ENCODE assay signal across 15 cellular contexts in genomic region chr19:3622224-3622623, GRCh38. TPM values are rescaled to one million over a fixed set of nuclear protein-coding genes. Genes with fewer than 3 reads are reported as not detected.
DNase-seq lines count a peak whose midpoint lies in the region; ATAC-seq and TF ChIP-seq lines count a peak whose summit lies in the region.
"Had no signal": no experiment of that assay in that cellular context is flagged by ENCODE, and none has a peak within 500 bp of the region (broad histone marks: within the 10 kb centered on the region; RNA-seq: fewer than 3 reads in every experiment).

No MANE protein-coding gene starts in this region.

- no peak overlapping the region for H2AFZ ChIP-seq in GM23338

- no peak for TF ChIP-seq CTCF in CD4-positive, alpha-beta T cell (IDR thresholded peaks at IDR 0.05)
- no peak for TF ChIP-seq CTCF in RWPE1 (conservative IDR thresholded peaks at IDR 0.05; ENCODE audit: low read depth)
- no peak for TF ChIP-seq CTCF in nephron (IDR thresholded peaks at IDR 0.05; ENCODE audit: unreplicated experiment in 3 of 3)
- TF ChIP-seq CTCF in GM23338 (conservative IDR thresholded peaks at IDR 0.05; ENCODE audit: low read depth in 2 of 2), result no peak

- DNase-seq in CD4-positive, alpha-beta T cell, result no peak
- DNase-seq in RWPE1 (ENCODE audit: low spot score) (no peak), GM23338 (ENCODE audit: low spot score) (no peak)
- DNase-seq in stimulated activated effector memory CD8-positive, alpha-beta T cell treated with anti-CD3 and anti-CD28 coated beads, Interleukin-12 subunit alpha, Interleukin-12 subunit beta, amount 100 ng/mL, for 72 hours (ENCODE audit: low spot score in 2 of 2), result no peak
- DNase-seq in activated CD4-positive, alpha-beta memory T cell treated with anti-CD3 and anti-CD28 coated beads for 36 hours, result no peak
- DNase-seq: ACHN; CD4-positive, alpha-beta memory T cell; DMS153; DMS79 treated with DMSO at 0.1 percent for 48 hours; HCEC 1CT had no signal

- H3F3A ChIP-seq in GM23338 (replicated peaks; ENCODE audit: low read depth), result 0 out of 2 replicates have a peak, but pooled peaks cover 4% of the 10 kb centered on the region

- no peaks in the 10 kb centered on the region for H3K27me3 ChIP-seq in CD4-positive, alpha-beta T cell (ENCODE audit: control insufficient read depth, insufficient read depth, low read length)
- no peaks in the 10 kb centered on the region for H3K27me3 ChIP-seq in GM23338 (ENCODE audit: insufficient read depth)

- peaks cover 18% of the 10 kb centered on the region for H4K20me1 ChIP-seq in GM23338 (replicated peaks; ENCODE audit: insufficient read depth)

- H3K27me3 Mint-ChIP-seq in CD4-positive, alpha-beta T cell, result no peaks in the 10 kb centered on the region
- H3K27me3 Mint-ChIP-seq in nephron (ENCODE audit: low read depth) (no peaks in the 10 kb centered on the region), GM23338 (ENCODE audit: insufficient read depth, low read depth, poor library complexity) (peaks cover 18% of the 10 kb centered on the region)
- H3K27me3 Mint-ChIP-seq in activated CD4-positive, alpha-beta memory T cell treated with anti-CD3 and anti-CD28 coated beads for 36 hours, result no peaks in the 10 kb centered on the region
- H3K27me3 Mint-ChIP-seq: CD4-positive, alpha-beta memory T cell had no signal

- ATAC-seq in CD4-positive, alpha-beta T cell (ENCODE audit: poor library complexity), result no peak
- ATAC-seq in stimulated activated effector memory CD8-positive, alpha-beta T cell treated with anti-CD3 and anti-CD28 coated beads, Interleukin-12 subunit alpha, Interleukin-12 subunit beta, amount 100 ng/mL, for 72 hours, result no peak
- ATAC-seq in GM23338, result no peak
- no peak for ATAC-seq in HG02588 (IDR thresholded peaks at IDR 0.05; ENCODE audit: unreplicated experiment)

- H3K36me3 Mint-ChIP-seq in CD4-positive, alpha-beta T cell (ENCODE audit: low read depth), result peaks cover 32% of the 10 kb centered on the region
- H3K36me3 Mint-ChIP-seq in nephron (ENCODE audit: low read depth) (peaks cover 4% of the 10 kb centered on the region), GM23338 (ENCODE audit: low read depth) (peaks cover 14% of the 10 kb centered on the region)
- H3K36me3 Mint-ChIP-seq in stimulated activated effector memory CD8-positive, alpha-beta T cell treated with anti-CD3 and anti-CD28 coated beads, Interleukin-12 subunit alpha, Interleukin-12 subunit beta, amount 100 ng/mL, for 72 hours, result peaks cover 48% of the 10 kb centered on the region
- H3K36me3 Mint-ChIP-seq in activated CD4-positive, alpha-beta memory T cell treated with anti-CD3 and anti-CD28 coated beads for 36 hours, result peaks cover 1% of the 10 kb centered on the region

- no peaks in the 10 kb centered on the region for H3K36me3 ChIP-seq in GM23338 (ENCODE audit: insufficient read depth)

- H3K4me3 Mint-ChIP-seq in CD4-positive, alpha-beta T cell, result peak overlapping the region; percentile 45
- peak overlapping the region; percentile 39 to 72 (median 63) for H3K4me3 Mint-ChIP-seq in nephron
- no peak overlapping the region for H3K4me3 Mint-ChIP-seq in stimulated activated effector memory CD8-positive, alpha-beta T cell treated with anti-CD3 and anti-CD28 coated beads, Interleukin-12 subunit alpha, Interleukin-12 subunit beta, amount 100 ng/mL, for 72 hours
- no peak overlapping the region; the same call in 2 of the 3 replicates for H3K4me3 Mint-ChIP-seq in GM23338
- H3K4me3 Mint-ChIP-seq in activated CD4-positive, alpha-beta memory T cell treated with anti-CD3 and anti-CD28 coated beads for 36 hours, result no peak overlapping the region

- peaks cover 23% of the 10 kb centered on the region for H3K79me2 ChIP-seq in GM23338 (replicated peaks; ENCODE audit: insufficient read depth)

- H3K9me3 Mint-ChIP-seq in CD4-positive, alpha-beta T cell, result no peaks in the 10 kb centered on the region
- H3K9me3 Mint-ChIP-seq in nephron, result no peaks in the 10 kb centered on the region
- no peaks in the 10 kb centered on the region for H3K9me3 Mint-ChIP-seq in stimulated activated effector memory CD8-positive, alpha-beta T cell treated with anti-CD3 and anti-CD28 coated beads, Interleukin-12 subunit alpha, Interleukin-12 subunit beta, amount 100 ng/mL, for 72 hours
- H3K9me3 Mint-ChIP-seq in GM23338, result no peaks in the 10 kb centered on the region
- H3K9me3 Mint-ChIP-seq in activated CD4-positive, alpha-beta memory T cell treated with anti-CD3 and anti-CD28 coated beads for 36 hours, result no peaks in the 10 kb centered on the region

- no peaks in the 10 kb centered on the region for H3K9me3 ChIP-seq in CD4-positive, alpha-beta T cell (ENCODE audit: control insufficient read depth, low read length)

- H3K4me3 ChIP-seq in GM23338, result no peak overlapping the region

- no peak overlapping the region for H3K27ac Mint-ChIP-seq in CD4-positive, alpha-beta T cell
- no peak overlapping the region for H3K27ac Mint-ChIP-seq in nephron
- H3K27ac Mint-ChIP-seq in stimulated activated effector memory CD8-positive, alpha-beta T cell treated with anti-CD3 and anti-CD28 coated beads, Interleukin-12 subunit alpha, Interleukin-12 subunit beta, amount 100 ng/mL, for 72 hours, result peak overlapping the region; percentile 26
- no peak overlapping the region for H3K27ac Mint-ChIP-seq in GM23338
- no peak overlapping the region for H3K27ac Mint-ChIP-seq in activated CD4-positive, alpha-beta memory T cell treated with anti-CD3 and anti-CD28 coated beads for 36 hours

- H3K4me1 ChIP-seq in GM23338 (ENCODE audit: insufficient read depth), result peaks cover 9% of the 10 kb centered on the region; the same call in 1 of the 2 replicates

- no peaks in the 10 kb centered on the region for H3K9me2 ChIP-seq in GM23338 (ENCODE audit: insufficient read depth)

- CTCF ChIA-PET in CD4-positive, alpha-beta T cell (lab: Charles Lee), result no interaction called here
- CTCF ChIA-PET in RWPE1 (lab: Yijun Ruan, JAX), result interaction anchor here (0.7 kb wide), 1 partner anchor 138 kb away, joined by 4 read pairs; no protein-coding TSS in a partner anchor
- CTCF ChIA-PET in activated CD4-positive, alpha-beta memory T cell treated with anti-CD3 and anti-CD28 coated beads for 36 hours (lab: Charles Lee), result interaction anchor here (1.2 kb wide), 1 partner anchor 30 kb away, joined by 3 read pairs; no protein-coding TSS in a partner anchor

- H3K4me2 ChIP-seq in GM23338, result no peak overlapping the region
- H3K4me2 ChIP-seq: KMS-11 had no signal

- H3K4me1 Mint-ChIP-seq in CD4-positive, alpha-beta T cell (ENCODE audit: low read depth), result peaks cover 27% of the 10 kb centered on the region
- peaks cover 21% of the 10 kb centered on the region for H3K4me1 Mint-ChIP-seq in nephron
- H3K4me1 Mint-ChIP-seq in stimulated activated effector memory CD8-positive, alpha-beta T cell treated with anti-CD3 and anti-CD28 coated beads, Interleukin-12 subunit alpha, Interleukin-12 subunit beta, amount 100 ng/mL, for 72 hours, result peaks cover 33% of the 10 kb centered on the region
- H3K4me1 Mint-ChIP-seq in GM23338, result peaks cover 13% of the 10 kb centered on the region
- H3K4me1 Mint-ChIP-seq in activated CD4-positive, alpha-beta memory T cell treated with anti-CD3 and anti-CD28 coated beads for 36 hours (ENCODE audit: low read depth), result peaks cover 24% of the 10 kb centered on the region

- POLR2A ChIA-PET in CD4-positive, alpha-beta T cell (lab: Charles Lee), result interaction anchor here (1.0 kb wide), 1 partner anchor 17 kb away, joined by 3 read pairs; no protein-coding TSS in a partner anchor
- POLR2A ChIA-PET in RWPE1 (lab: Yijun Ruan, JAX; ENCODE audit: low non-redundant PET), result no interaction called here
- POLR2A ChIA-PET in activated CD4-positive, alpha-beta memory T cell treated with anti-CD3 and anti-CD28 coated beads for 36 hours (lab: Charles Lee), result no interaction called here

- no peak overlapping the region for H3K27ac ChIP-seq in CD4-positive, alpha-beta T cell (ENCODE audit: low read depth, low read length)
- H3K27ac ChIP-seq in RWPE1 (0 out of 2 replicates have a peak overlapping the region, but pooled peaks have one; percentile 16), GM23338 (ENCODE audit: low read depth) (no peak overlapping the region)
- H3K27ac ChIP-seq: C4-2B, KMS-11 had no signal

- intact Hi-C loops in CD4-positive, alpha-beta T cell (cut with DNase I, micrococcal nuclease), result no loop called here
- intact Hi-C loops in activated CD4-positive, alpha-beta memory T cell treated with anti-CD3 and anti-CD28 coated beads for 36 hours (cut with micrococcal nuclease), result no loop called here

TF ChIP-seq in GM23338, 12 proteins besides CTCF, POLR2A, EP300 and RAD21 (continues in another document):
- no peak for TF ChIP-seq ZNF114 (CRISPR knock-in tag; IDR thresholded peaks at IDR 0.05)
- TF ChIP-seq EZH2 (IDR thresholded peaks at IDR 0.05; ENCODE audit: low read depth, unreplicated experiment), result no peak
- TF ChIP-seq CREB1 (CRISPR knock-in tag; IDR thresholded peaks at IDR 0.05; ENCODE audit: low read depth), result no peak
- no peak for TF ChIP-seq STAT1 (IDR thresholded peaks at IDR 0.05; ENCODE audit: unreplicated experiment)

RNA-seq across cellular contexts. Expression of gene CACTIN, which starts 4.4 kb away (rescaled TPM):
- total RNA-seq in CD4-positive, alpha-beta T cell, result 10 to 100 TPM; 25.8 to 25.9 TPM
- total RNA-seq in GM23338 (2014; rRNA removed; shearing (Covaris generic)), result 47.4 and 47.7 TPM in 2 replicates
- polyA plus RNA-seq in GM23338 (2016; fragmentation: Nextera tagmentation; extraction: Ambion mirVana), result 14.3 and 16.9 TPM in 2 replicates
- total RNA-seq in activated CD4-positive, alpha-beta memory T cell treated with anti-CD3 and anti-CD28 coated beads for 36 hours, result 10 to 100 TPM; 25.2 to 27.2 TPM

RNA-seq across cellular contexts. Expression of gene TBXA2R, which starts 15.5 kb away (rescaled TPM):
- total RNA-seq in CD4-positive, alpha-beta T cell, result under 1 TPM; 0.47 to 0.75 TPM
- total RNA-seq in GM23338 (2014; rRNA removed; shearing (Covaris generic)), result 0.73 and 0.82 TPM in 2 replicates
- polyA plus RNA-seq in GM23338 (2016; fragmentation: Nextera tagmentation; extraction: Ambion mirVana), result 0.42 and 0.47 TPM in 2 replicates
- under 1 TPM; 0.31 to 0.36 TPM for total RNA-seq in activated CD4-positive, alpha-beta memory T cell treated with anti-CD3 and anti-CD28 coated beads for 36 hours

RNA-seq across cellular contexts. Expression of gene GIPC3, which starts 36.9 kb away (rescaled TPM):
- 1 to 10 TPM; 1.1 TPM for total RNA-seq in CD4-positive, alpha-beta T cell
- 0.59 and 1.6 TPM in 2 replicates for total RNA-seq in GM23338 (2014; rRNA removed; shearing (Covaris generic))
- polyA plus RNA-seq in GM23338 (2016; fragmentation: Nextera tagmentation; extraction: Ambion mirVana), result 0.26 and 0.48 TPM in 2 replicates
- under 1 TPM; 0.19 to 0.26 TPM for total RNA-seq in activated CD4-positive, alpha-beta memory T cell treated with anti-CD3 and anti-CD28 coated beads for 36 hours
- total RNA-seq: G401 had no signal

RNA-seq across cellular contexts. Expression of gene HMG20B, which starts 49.5 kb away (rescaled TPM):
- 10 to 100 TPM; 34.3 to 36.6 TPM for total RNA-seq in CD4-positive, alpha-beta T cell
- 107 and 130 TPM in 2 replicates for total RNA-seq in GM23338 (2014; rRNA removed; shearing (Covaris generic))
- polyA plus RNA-seq in GM23338 (2016; fragmentation: Nextera tagmentation; extraction: Ambion mirVana), result 74.1 and 77.8 TPM in 2 replicates
- 10 to 100 TPM; 68.1 to 78.5 TPM for total RNA-seq in activated CD4-positive, alpha-beta memory T cell treated with anti-CD3 and anti-CD28 coated beads for 36 hours

Comparison
In these comparisons a context has a peak if more than half of its experiments do, and no peak if none do; other contexts are left out.
1. H3K4me3 Mint-ChIP-seq: peak in CD4-positive, alpha-beta T cell (single experiment) and nephron (3 of 3); none in stimulated activated effector memory CD8-positive, alpha-beta T cell treated with anti-CD3 and anti-CD28 coated beads, Interleukin-12 subunit alpha, Interleukin-12 subunit beta, amount 100 ng/mL, for 72 hours (single experiment), GM23338 (single experiment) and activated CD4-positive, alpha-beta memory T cell treated with anti-CD3 and anti-CD28 coated beads for 36 hours (single experiment).